14 cellular contexts compared by ENCODE assay signal in genomic region chr22:46764779-46765485, GRCh38. TPM values are rescaled to one million over a fixed set of nuclear protein-coding genes. Genes with fewer than 3 reads are reported as not detected.
DNase-seq lines count a peak whose midpoint lies in the region; ATAC-seq and TF ChIP-seq lines count a peak whose summit lies in the region.
"Had no signal": no experiment of that assay in that cellular context is flagged by ENCODE, and none has a peak within 500 bp of the region (broad histone marks: within the 10 kb centered on the region; RNA-seq: fewer than 3 reads in every experiment).

No MANE protein-coding gene starts in this region.

- TF ChIP-seq CTCF in OCI-LY1 (IDR thresholded peaks at IDR 0.05; ENCODE audit: low read length) (no peak), endodermal cell (conservative IDR thresholded peaks at IDR 0.05) (no peak), spleen (IDR thresholded peaks at IDR 0.05 in 8 of 11, conservative IDR thresholded peaks at IDR 0.05 in 3 of 11) (no peak)

- no peak for ATAC-seq in activated CD8-positive, alpha-beta memory T cell treated with anti-CD3 and anti-CD28 coated beads, Interleukin-2, amount 10 ng/mL, durations not matched to agents 7 days and 5 days
- no peak for ATAC-seq in HG03565 (IDR thresholded peaks at IDR 0.05; ENCODE audit: unreplicated experiment)
- ATAC-seq: heart left ventricle had no signal

- H3K36me3 ChIP-seq in OCI-LY1 (ENCODE audit: insufficient read depth, low read length) = peaks cover 6% of the 10 kb centered on the region; the same call in 1 of the 2 replicates
- peaks cover 9% of the 10 kb centered on the region for H3K36me3 ChIP-seq in endodermal cell (ENCODE audit: control insufficient read depth, insufficient read depth, low read length)
- peaks cover 0 to 42% (median 0%) of the 10 kb centered on the region in 6 donors for H3K36me3 ChIP-seq in spleen
- H3K36me3 ChIP-seq: breast epithelium had no signal

- H3K4me3 Mint-ChIP-seq in activated CD8-positive, alpha-beta memory T cell treated with anti-CD3 and anti-CD28 coated beads, Interleukin-2, amount 10 ng/mL, durations not matched to agents 7 days and 5 days = no peak overlapping the region
- H3K4me3 Mint-ChIP-seq in endodermal cell = peak overlapping the region; percentile 25

- H3K4me1 ChIP-seq in OCI-LY1 (ENCODE audit: insufficient read depth, low read length, severe bottlenecking) (peaks cover 77% of the 10 kb centered on the region), endodermal cell (ENCODE audit: control insufficient read depth, insufficient read depth, low read length) (peaks cover 11% of the 10 kb centered on the region), spleen (peaks cover 38 to 88% (median 74%) of the 10 kb centered on the region in 6 donors)
- H3K4me1 ChIP-seq: HAP-1 had no signal

- CTCF ChIA-PET in activated CD8-positive, alpha-beta memory T cell treated with anti-CD3 and anti-CD28 coated beads, Interleukin-2, amount 10 ng/mL, durations not matched to agents 7 days and 5 days (lab: Charles Lee) = interaction anchor here (1.0 to 6.1 kb wide), 5 partner anchors 8 to 202 kb away, joined by 3 to 42 read pairs (median 5); no protein-coding TSS in a partner anchor

- H3K9ac ChIP-seq in OCI-LY1 (ENCODE audit: low read length) (peak overlapping the region; percentile 97; the same call in 1 of the 2 replicates), endodermal cell (ENCODE audit: extremely low read depth, low read length, poor library complexity, severe bottlenecking) (no peak overlapping the region)
- H3K9ac ChIP-seq: parathyroid adenoma had no signal

- peaks cover 58% of the 10 kb centered on the region for H3K4me1 Mint-ChIP-seq in activated CD8-positive, alpha-beta memory T cell treated with anti-CD3 and anti-CD28 coated beads, Interleukin-2, amount 10 ng/mL, durations not matched to agents 7 days and 5 days
- peaks cover 29% of the 10 kb centered on the region for H3K4me1 Mint-ChIP-seq in endodermal cell

- H3K27me3 Mint-ChIP-seq in activated CD8-positive, alpha-beta memory T cell treated with anti-CD3 and anti-CD28 coated beads, Interleukin-2, amount 10 ng/mL, durations not matched to agents 7 days and 5 days = no peaks in the 10 kb centered on the region
- H3K27me3 Mint-ChIP-seq in endodermal cell (ENCODE audit: insufficient read depth) = no peaks in the 10 kb centered on the region

- H3K27ac Mint-ChIP-seq in activated CD8-positive, alpha-beta memory T cell treated with anti-CD3 and anti-CD28 coated beads, Interleukin-2, amount 10 ng/mL, durations not matched to agents 7 days and 5 days = peak overlapping the region; percentile 99
- peak overlapping the region; percentile 65 for H3K27ac Mint-ChIP-seq in endodermal cell

- peaks cover 6% of the 10 kb centered on the region; the same call in 1 of the 2 replicates for H3F3A ChIP-seq in OCI-LY1 (ENCODE audit: insufficient read depth, low read length)

- H3K27ac ChIP-seq in OCI-LY1 (ENCODE audit: low read depth, low read length, poor library complexity, severe bottlenecking) (peak overlapping the region; percentile 90), endodermal cell (ENCODE audit: low read depth, low read length) (no peak overlapping the region), spleen (peak overlapping the region in 4 of 8 donors; percentile 20 to 98 (median 98))
- H3K27ac ChIP-seq: breast epithelium, parathyroid adenoma had no signal

- H4K20me1 ChIP-seq in OCI-LY1 (ENCODE audit: insufficient read depth, low read length) = no peaks in the 10 kb centered on the region

- H3K36me3 Mint-ChIP-seq in activated CD8-positive, alpha-beta memory T cell treated with anti-CD3 and anti-CD28 coated beads, Interleukin-2, amount 10 ng/mL, durations not matched to agents 7 days and 5 days = peaks cover 13% of the 10 kb centered on the region
- H3K36me3 Mint-ChIP-seq in endodermal cell (ENCODE audit: low read depth) = peaks cover 15% of the 10 kb centered on the region

- H3K9me3 ChIP-seq in OCI-LY1 (ENCODE audit: low read length) = no peaks in the 10 kb centered on the region
- no peaks in the 10 kb centered on the region for H3K9me3 ChIP-seq in endodermal cell (ENCODE audit: control insufficient read depth, low read length)
- no peaks in the 10 kb centered on the region for H3K9me3 ChIP-seq in spleen
- H3K9me3 ChIP-seq: breast epithelium, HAP-1, heart left ventricle had no signal

- H3K4me2 ChIP-seq in OCI-LY1 (ENCODE audit: low read length) = peak overlapping the region; percentile 89

- TF ChIP-seq POLR2A in spleen (IDR thresholded peaks at IDR 0.05) = no peak

- H3K9me3 Mint-ChIP-seq in activated CD8-positive, alpha-beta memory T cell treated with anti-CD3 and anti-CD28 coated beads, Interleukin-2, amount 10 ng/mL, durations not matched to agents 7 days and 5 days (ENCODE audit: low read depth) = no peaks in the 10 kb centered on the region
- H3K9me3 Mint-ChIP-seq in endodermal cell = no peaks in the 10 kb centered on the region

- peak overlapping the region; percentile 93 for H3K4me3 ChIP-seq in OCI-LY1 (ENCODE audit: low read depth, low read length, poor library complexity, severe bottlenecking)
- peak overlapping the region; percentile 92 for H3K4me3 ChIP-seq in endodermal cell (ENCODE audit: low read length)
- peak overlapping the region in 1 of 8 donors; percentile 97 for H3K4me3 ChIP-seq in spleen
- H3K4me3 ChIP-seq: breast epithelium, HAP-1 had no signal

- DNase-seq in activated CD8-positive, alpha-beta memory T cell treated with anti-CD3 and anti-CD28 coated beads, Interleukin-2, amount 10 ng/mL, durations not matched to agents 7 days and 5 days = no peak
- DNase-seq in activated CD8-positive, alpha-beta memory T cell treated with anti-CD3 and anti-CD28 coated beads, Interleukin-2, amount 50 U/mL, for 4 hours = no peak
- peak; percentile 61 for DNase-seq in endodermal cell
- peak; percentile 49 for DNase-seq in spleen
- no peak for DNase-seq in NK-92 (lab: John Stamatoyannopoulos, UW; ENCODE audit: unreplicated experiment)
- no peak for DNase-seq in head of caudate nucleus
- DNase-seq: heart left ventricle; NCI-H2227 treated with DMSO at 0.1 percent for 48 hours; stimulated activated CD4-positive, alpha-beta T cell treated with anti-CD3 and anti-CD28 coated beads, Interleukin-15, amount 100 ng/mL, for 24 hours had no signal

- H2AFZ ChIP-seq in OCI-LY1 (ENCODE audit: low read length) = no peak overlapping the region
- H2AFZ ChIP-seq: parathyroid adenoma had no signal

- peaks cover 32% of the 10 kb centered on the region for H3K79me2 ChIP-seq in OCI-LY1 (ENCODE audit: insufficient read depth, low read length)

- WGBS in endodermal cell (ENCODE audit: insufficient coverage in 1 of 2, insufficient read length in 1 of 2), 2 experiments = 86 to 96% methylated on average over 6 of the region's 6 CpGs
- WGBS in spleen, 5 donors = 80 to 89% (median 82%) methylated on average over 6 of the region's 6 CpGs

- intact Hi-C loops in spleen (cut with DNase I; ENCODE audit: low total_unique reads) (no loop called here), head of caudate nucleus (cut with DNase I) (loop anchor here (5.0 kb wide), 1 partner anchor 77 kb away; no protein-coding TSS in a partner anchor)

- H3K27me3 ChIP-seq in OCI-LY1 (ENCODE audit: insufficient read depth, low read length) = no peaks in the 10 kb centered on the region
- H3K27me3 ChIP-seq in endodermal cell (ENCODE audit: control insufficient read depth, insufficient read depth, low read length, poor library complexity, severe bottlenecking) = no peaks in the 10 kb centered on the region
- H3K27me3 ChIP-seq in spleen (replicated peaks in 1 of 7) = no peaks in the 10 kb centered on the region
- H3K27me3 ChIP-seq: breast epithelium, heart left ventricle had no signal

- H3K9me2 ChIP-seq in OCI-LY1 (ENCODE audit: low read depth, low read length) = no peaks in the 10 kb centered on the region

RNA-seq across cellular contexts. Expression of gene TBC1D22A, which starts 2.5 kb away (rescaled TPM):
- 10 to 100 TPM; 32.6 to 44.9 TPM for total RNA-seq in activated CD8-positive, alpha-beta memory T cell treated with anti-CD3 and anti-CD28 coated beads, Interleukin-2, amount 10 ng/mL, durations not matched to agents 7 days and 5 days
- 10 to 100 TPM; 21.0 to 27.9 TPM for total RNA-seq in endodermal cell
- polyA plus RNA-seq in endodermal cell (2013, experiment 1 of 2) = 11.4 TPM
- 11.7 TPM for polyA plus RNA-seq in endodermal cell (2013, experiment 2 of 2)
- total RNA-seq in spleen = 10 to 100 TPM; 40.1 to 66.9 (median 54.8) TPM
- polyA plus RNA-seq in spleen = 10 to 100 TPM; 17.2 to 34.0 (median 25.9) TPM

RNA-seq across cellular contexts. Expression of gene CERK, which starts 26.9 kb away (rescaled TPM):
- 10 to 100 TPM; 53.3 to 59.7 TPM for total RNA-seq in activated CD8-positive, alpha-beta memory T cell treated with anti-CD3 and anti-CD28 coated beads, Interleukin-2, amount 10 ng/mL, durations not matched to agents 7 days and 5 days
- total RNA-seq in endodermal cell = 10 to 100 TPM; 54.9 to 57.6 TPM
- polyA plus RNA-seq in endodermal cell (2013, experiment 1 of 2) = 63.5 TPM
- polyA plus RNA-seq in endodermal cell (2013, experiment 2 of 2) = 60.5 TPM
- total RNA-seq in spleen = 10 to 100 TPM; 31.3 to 47.1 (median 40.6) TPM
- polyA plus RNA-seq in spleen = 10 to 100 TPM; 13.7 to 17.1 (median 14.5) TPM

Comparison
In these comparisons a context has a peak if more than half of its experiments do, and no peak if none do; other contexts are left out.
1. DNase-seq: peak in endodermal cell (single experiment) and spleen (single experiment); none in activated CD8-positive, alpha-beta memory T cell treated with anti-CD3 and anti-CD28 coated beads, Interleukin-2, amount 10 ng/mL, durations not matched to agents 7 days and 5 days (single experiment), activated CD8-positive, alpha-beta memory T cell treated with anti-CD3 and anti-CD28 coated beads, Interleukin-2, amount 50 U/mL, for 4 hours (single experiment), NK-92 (single experiment) and head of caudate nucleus (0 of 42).